ENCODE assay signal across 17 cellular contexts in the genomic region with DNA sequence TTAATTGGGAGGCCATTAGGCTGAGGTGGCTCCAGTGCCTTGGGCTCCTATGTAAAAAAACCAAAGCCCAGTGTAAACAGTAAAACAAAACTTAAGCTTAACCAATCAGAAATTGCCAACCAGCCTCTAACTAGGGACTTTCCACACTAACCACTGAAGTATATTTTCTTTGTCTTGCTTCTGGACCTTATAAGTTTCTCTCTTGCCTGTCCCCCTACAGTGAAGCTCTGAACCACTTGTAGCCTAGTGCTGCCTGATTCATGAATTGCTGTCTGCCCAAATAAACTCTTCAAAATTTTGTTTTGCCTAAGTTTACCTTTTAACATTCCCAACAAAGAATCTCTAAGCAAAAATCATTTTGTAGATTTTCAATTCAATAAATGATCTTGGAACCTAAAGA. TPM values are rescaled to one million over a fixed set of nuclear protein-coding genes. Genes with fewer than 3 reads are reported as not detected.
"Had no signal": no experiment of that assay in that cellular context is flagged by ENCODE, and none has a peak within 500 bp of the region (broad histone marks: within the 10 kb centered on the region; RNA-seq: fewer than 3 reads in every experiment).

No MANE protein-coding gene starts in this region.

- H3K27me3 ChIP-seq: left lung, tibial artery had no signal

- H3K4me1 ChIP-seq: left lung, prostate gland, tibial artery had no signal

- H3K9me3 ChIP-seq: left lung, prostate gland, tibial artery had no signal

- DNase-seq: activated CD4-positive, alpha-beta T cell treated with anti-CD3 and anti-CD28 coated beads for 36 hours; activated CD8-positive, alpha-beta T cell treated with anti-CD3 and anti-CD28 coated beads for 36 hours; activated naive CD4-positive, alpha-beta T cell treated with anti-CD3 and anti-CD28 coated beads for 36 hours; activated naive CD8-positive, alpha-beta T cell treated with anti-CD3 and anti-CD28 coated beads, Interleukin-2, amount 50 U/mL, for 24 hours; activated T-cell treated with anti-CD3 and anti-CD28 coated beads, Interleukin-2, amount 50 U/mL, for 24 hours; anterior cingulate cortex; caudate nucleus; effector memory CD8-positive, alpha-beta T cell; foreskin fibroblast; hypothalamus; left lung; mammary epithelial cell; right cardiac atrium; stimulated activated naive CD8-positive, alpha-beta T cell treated with anti-CD3 and anti-CD28 coated beads, Interleukin-15, Interleukin-2, amounts not matched to agents 100 U/mL and 50 U/mL, for 24 hours; substantia nigra; tibial artery had no signal

- H3K27ac ChIP-seq: left lung, prostate gland, tibial artery had no signal

- H3K4me3 ChIP-seq: left lung, prostate gland, tibial artery had no signal

- H3K36me3 ChIP-seq: left lung, prostate gland had no signal

RNA-seq across cellular contexts. Expression of a gene that starts 28.2 kb away (rescaled TPM):
- total RNA-seq: activated CD4-positive, alpha-beta T cell treated with anti-CD3 and anti-CD28 coated beads for 36 hours; activated CD8-positive, alpha-beta T cell treated with anti-CD3 and anti-CD28 coated beads for 36 hours; activated naive CD4-positive, alpha-beta T cell treated with anti-CD3 and anti-CD28 coated beads for 36 hours had no signal
